2 cellular contexts compared by ENCODE assay signal in the genomic region with DNA sequence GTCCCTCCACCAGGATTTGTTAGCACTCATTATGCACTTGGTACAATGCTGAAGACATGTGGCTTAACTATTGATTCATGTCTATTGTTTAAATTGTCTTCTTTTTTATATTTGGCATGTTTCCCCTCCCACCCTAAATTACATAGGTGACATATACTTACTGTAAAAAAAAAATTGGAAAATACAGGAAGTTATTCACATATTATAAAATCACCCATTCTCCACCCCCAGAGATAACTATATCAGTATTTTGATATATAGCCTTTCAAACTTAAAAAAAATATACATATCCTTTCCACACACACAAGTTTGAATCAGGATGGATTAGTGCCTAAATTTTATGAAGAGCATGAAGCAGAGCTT.
TF ChIP-seq lines count a peak whose summit lies in the region.

No MANE protein-coding gene starts in this region.

TF ChIP-seq in SK-N-SH, 30 proteins besides CTCF, POLR2A, EP300 and RAD21 (continued from another document):
- TF ChIP-seq, protein P1, sequence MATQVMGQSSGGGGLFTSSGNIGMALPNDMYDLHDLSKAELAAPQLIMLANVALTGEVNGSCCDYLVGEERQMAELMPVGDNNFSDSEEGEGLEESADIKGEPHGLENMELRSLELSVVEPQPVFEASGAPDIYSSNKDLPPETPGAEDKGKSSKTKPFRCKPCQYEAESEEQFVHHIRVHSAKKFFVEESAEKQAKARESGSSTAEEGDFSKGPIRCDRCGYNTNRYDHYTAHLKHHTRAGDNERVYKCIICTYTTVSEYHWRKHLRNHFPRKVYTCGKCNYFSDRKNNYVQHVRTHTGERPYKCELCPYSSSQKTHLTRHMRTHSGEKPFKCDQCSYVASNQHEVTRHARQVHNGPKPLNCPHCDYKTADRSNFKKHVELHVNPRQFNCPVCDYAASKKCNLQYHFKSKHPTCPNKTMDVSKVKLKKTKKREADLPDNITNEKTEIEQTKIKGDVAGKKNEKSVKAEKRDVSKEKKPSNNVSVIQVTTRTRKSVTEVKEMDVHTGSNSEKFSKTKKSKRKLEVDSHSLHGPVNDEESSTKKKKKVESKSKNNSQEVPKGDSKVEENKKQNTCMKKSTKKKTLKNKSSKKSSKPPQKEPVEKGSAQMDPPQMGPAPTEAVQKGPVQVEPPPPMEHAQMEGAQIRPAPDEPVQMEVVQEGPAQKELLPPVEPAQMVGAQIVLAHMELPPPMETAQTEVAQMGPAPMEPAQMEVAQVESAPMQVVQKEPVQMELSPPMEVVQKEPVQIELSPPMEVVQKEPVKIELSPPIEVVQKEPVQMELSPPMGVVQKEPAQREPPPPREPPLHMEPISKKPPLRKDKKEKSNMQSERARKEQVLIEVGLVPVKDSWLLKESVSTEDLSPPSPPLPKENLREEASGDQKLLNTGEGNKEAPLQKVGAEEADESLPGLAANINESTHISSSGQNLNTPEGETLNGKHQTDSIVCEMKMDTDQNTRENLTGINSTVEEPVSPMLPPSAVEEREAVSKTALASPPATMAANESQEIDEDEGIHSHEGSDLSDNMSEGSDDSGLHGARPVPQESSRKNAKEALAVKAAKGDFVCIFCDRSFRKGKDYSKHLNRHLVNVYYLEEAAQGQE (IDR thresholded peaks at IDR 0.05; ENCODE audit: low read depth, low read length): no peak
- no peak for TF ChIP-seq POLR2AphosphoS5 (IDR thresholded peaks at IDR 0.05; ENCODE audit: low read depth, low read length)
- TF ChIP-seq RCOR1 (IDR thresholded peaks at IDR 0.05; ENCODE audit: low read length): no peak
- TF ChIP-seq EZH2phosphoT487 (IDR thresholded peaks at IDR 0.05; ENCODE audit: borderline replicate concordance, low read depth): no peak
- TF ChIP-seq GABPA (IDR thresholded peaks at IDR 0.05; ENCODE audit: low read depth): no peak
- no peak for TF ChIP-seq YY1 (IDR thresholded peaks at IDR 0.05; ENCODE audit: low read depth)
- no peak for TF ChIP-seq TEAD4 (IDR thresholded peaks at IDR 0.05; ENCODE audit: borderline replicate concordance, insufficient read depth)
- no peak for TF ChIP-seq MEF2A (IDR thresholded peaks at IDR 0.05; ENCODE audit: borderline replicate concordance, low read depth)

TF ChIP-seq in SK-N-SH treated with all-trans-retinoic acid at 6 μM for 48 hours, 23 proteins besides CTCF, POLR2A, EP300 and RAD21 (continued from another document):
- TF ChIP-seq, protein P2, sequence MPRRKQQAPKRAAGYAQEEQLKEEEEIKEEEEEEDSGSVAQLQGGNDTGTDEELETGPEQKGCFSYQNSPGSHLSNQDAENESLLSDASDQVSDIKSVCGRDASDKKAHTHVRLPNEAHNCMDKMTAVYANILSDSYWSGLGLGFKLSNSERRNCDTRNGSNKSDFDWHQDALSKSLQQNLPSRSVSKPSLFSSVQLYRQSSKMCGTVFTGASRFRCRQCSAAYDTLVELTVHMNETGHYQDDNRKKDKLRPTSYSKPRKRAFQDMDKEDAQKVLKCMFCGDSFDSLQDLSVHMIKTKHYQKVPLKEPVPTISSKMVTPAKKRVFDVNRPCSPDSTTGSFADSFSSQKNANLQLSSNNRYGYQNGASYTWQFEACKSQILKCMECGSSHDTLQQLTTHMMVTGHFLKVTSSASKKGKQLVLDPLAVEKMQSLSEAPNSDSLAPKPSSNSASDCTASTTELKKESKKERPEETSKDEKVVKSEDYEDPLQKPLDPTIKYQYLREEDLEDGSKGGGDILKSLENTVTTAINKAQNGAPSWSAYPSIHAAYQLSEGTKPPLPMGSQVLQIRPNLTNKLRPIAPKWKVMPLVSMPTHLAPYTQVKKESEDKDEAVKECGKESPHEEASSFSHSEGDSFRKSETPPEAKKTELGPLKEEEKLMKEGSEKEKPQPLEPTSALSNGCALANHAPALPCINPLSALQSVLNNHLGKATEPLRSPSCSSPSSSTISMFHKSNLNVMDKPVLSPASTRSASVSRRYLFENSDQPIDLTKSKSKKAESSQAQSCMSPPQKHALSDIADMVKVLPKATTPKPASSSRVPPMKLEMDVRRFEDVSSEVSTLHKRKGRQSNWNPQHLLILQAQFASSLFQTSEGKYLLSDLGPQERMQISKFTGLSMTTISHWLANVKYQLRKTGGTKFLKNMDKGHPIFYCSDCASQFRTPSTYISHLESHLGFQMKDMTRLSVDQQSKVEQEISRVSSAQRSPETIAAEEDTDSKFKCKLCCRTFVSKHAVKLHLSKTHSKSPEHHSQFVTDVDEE (CRISPR knock-in tag; IDR thresholded peaks at IDR 0.05): no peak
- TF ChIP-seq TCF4 (CRISPR knock-in tag; IDR thresholded peaks at IDR 0.05; ENCODE audit: borderline replicate concordance) (no peak), ESRRG (CRISPR knock-in tag; IDR thresholded peaks at IDR 0.05) (no peak), POU6F1 (CRISPR knock-in tag; IDR thresholded peaks at IDR 0.05; ENCODE audit: borderline replicate concordance, low read depth) (no peak), ZNF70 (CRISPR knock-in tag; IDR thresholded peaks at IDR 0.05) (no peak), ZFP30 (CRISPR knock-in tag; IDR thresholded peaks at IDR 0.05) (no peak), ZNF8 (CRISPR knock-in tag; IDR thresholded peaks at IDR 0.05) (no peak), SNAI2 (CRISPR knock-in tag; IDR thresholded peaks at IDR 0.05) (no peak)
- TF ChIP-seq, protein P3, sequence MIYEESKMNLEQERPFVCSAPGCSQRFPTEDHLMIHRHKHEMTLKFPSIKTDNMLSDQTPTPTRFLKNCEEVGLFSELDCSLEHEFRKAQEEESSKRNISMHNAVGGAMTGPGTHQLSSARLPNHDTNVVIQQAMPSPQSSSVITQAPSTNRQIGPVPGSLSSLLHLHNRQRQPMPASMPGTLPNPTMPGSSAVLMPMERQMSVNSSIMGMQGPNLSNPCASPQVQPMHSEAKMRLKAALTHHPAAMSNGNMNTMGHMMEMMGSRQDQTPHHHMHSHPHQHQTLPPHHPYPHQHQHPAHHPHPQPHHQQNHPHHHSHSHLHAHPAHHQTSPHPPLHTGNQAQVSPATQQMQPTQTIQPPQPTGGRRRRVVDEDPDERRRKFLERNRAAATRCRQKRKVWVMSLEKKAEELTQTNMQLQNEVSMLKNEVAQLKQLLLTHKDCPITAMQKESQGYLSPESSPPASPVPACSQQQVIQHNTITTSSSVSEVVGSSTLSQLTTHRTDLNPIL (CRISPR knock-in tag; IDR thresholded peaks at IDR 0.05; ENCODE audit: low read depth): no peak
